In genomic region chr6:125300992-125301434, GRCh38 we compare ENCODE assay signal across 8 cellular contexts. TPM values are rescaled to one million over a fixed set of nuclear protein-coding genes. Genes with fewer than 3 reads are reported as not detected.
DNase-seq lines count a peak whose midpoint lies in the region; ATAC-seq and TF ChIP-seq lines count a peak whose summit lies in the region.

No MANE protein-coding gene starts in this region.

- ATAC-seq in HG03045 (IDR thresholded peaks at IDR 0.05; ENCODE audit: unreplicated experiment) (no peak), GM18520 (IDR thresholded peaks at IDR 0.05; ENCODE audit: unreplicated experiment) (no peak)

- DNase-seq in EH (ENCODE audit: low read depth): peak; percentile 74
- peak; percentile 53 for DNase-seq in KBM-7
- DNase-seq in astrocyte of the spinal cord (ENCODE audit: low read depth, low spot score): peak; percentile 59
- no peak for DNase-seq in kidney epithelial cell (ENCODE audit: low read depth)
- peak; percentile 35 for DNase-seq in testis
- no peak for DNase-seq in amniotic stem cell (lab: John Stamatoyannopoulos, UW)

- WGBS in testis, 2 donors: 0 to 3% methylated on average over 11 of the region's 11 CpGs

- H3K4me3 ChIP-seq in astrocyte of the spinal cord (ENCODE audit: low read depth, low read length): peak overlapping the region; percentile 69
- peak overlapping the region; percentile 85 for H3K4me3 ChIP-seq in kidney epithelial cell (ENCODE audit: low read depth, low read length)
- peak overlapping the region; percentile 83 to 91 for H3K4me3 ChIP-seq in testis

- peaks cover 9% of the 10 kb centered on the region for H3K4me1 ChIP-seq in testis

- in situ Hi-C loops in KBM-7 (cut with MboI; ENCODE audit: low pct_unique_long_range_greater_than_20kb, low sequenced_read_pairs) (no loop called here), astrocyte of the spinal cord (cut with HindIII; ENCODE audit: low sequenced_read_pairs) (no loop called here)

- H3K9me3 ChIP-seq in testis: no peaks in the 10 kb centered on the region

- TF ChIP-seq CTCF in astrocyte of the spinal cord (IDR thresholded peaks at IDR 0.05; ENCODE audit: low read depth, low read length) (no peak), kidney epithelial cell (IDR thresholded peaks at IDR 0.05; ENCODE audit: insufficient read depth, low read length, poor library complexity, severe bottlenecking) (no peak), testis (IDR thresholded peaks at IDR 0.05) (no peak)

- no peaks in the 10 kb centered on the region for H3K27me3 ChIP-seq in kidney epithelial cell (ENCODE audit: control insufficient read depth, insufficient read depth, low read length)
- H3K27me3 ChIP-seq in testis: no peaks in the 10 kb centered on the region

- no peaks in the 10 kb centered on the region for H3K36me3 ChIP-seq in kidney epithelial cell (ENCODE audit: control insufficient read depth, insufficient read depth, low read length)
- H3K36me3 ChIP-seq in testis (ENCODE audit: low read depth, missing control alignments): no peaks in the 10 kb centered on the region

- intact Hi-C loops in testis (cut with DNase I; ENCODE audit: low total_unique reads): no loop called here

- H3K27ac ChIP-seq in testis: peak overlapping the region; percentile 93 to 94

- TF ChIP-seq POLR2A in testis (IDR thresholded peaks at IDR 0.05): no peak

RNA-seq across cellular contexts. Expression of gene HDDC2, which starts 0.8 kb away (rescaled TPM):
- total RNA-seq in kidney epithelial cell (76.3 and 82.4 TPM in 2 replicates), testis (10 to 100 TPM; 61.3 to 89.6 TPM)
- 112 TPM for polyA plus RNA-seq in testis (ENCODE audit: insufficient read depth, low read depth, low replicate concordance)

Comparison
In these comparisons a context has a peak if more than half of its experiments do, and no peak if none do; other contexts are left out.
1. DNase-seq: peak in EH (single experiment), KBM-7 (single experiment), astrocyte of the spinal cord (single experiment) and testis (single experiment); none in kidney epithelial cell (single experiment) and amniotic stem cell (single experiment).
2. Peak in every context shown above with its lines, with median percentiles within 50 percentile points of each other: H3K4me3 ChIP-seq.